Comparison of ENCODE assay signal across 23 cellular contexts in genomic region chr2:147031897-147032296, GRCh38.
DNase-seq lines count a peak whose midpoint lies in the region; ATAC-seq, FAIRE-seq and TF ChIP-seq lines count a peak whose summit lies in the region.
"Had no signal": no experiment of that assay in that cellular context is flagged by ENCODE, and none has a peak within 500 bp of the region (broad histone marks: within the 10 kb centered on the region; RNA-seq: fewer than 3 reads in every experiment).

No MANE protein-coding gene starts in this region.

- H3K9me2 ChIP-seq in HCT116 (ENCODE audit: insufficient read depth), result no peaks in the 10 kb centered on the region

- H2AFZ ChIP-seq in HCT116 (ENCODE audit: low read depth, low read length, poor library complexity, severe bottlenecking) (peak overlapping the region; percentile 19), astrocyte (ENCODE audit: low read depth, low read length) (no peak overlapping the region)

- no peaks in the 10 kb centered on the region for H3K9me3 ChIP-seq in HCT116 (ENCODE audit: control insufficient read depth in 1 of 2, insufficient read depth in 1 of 2, low read depth in 1 of 2, low read length in 2 of 2)
- H3K9me3 ChIP-seq in astrocyte (ENCODE audit: insufficient read depth, low read depth, low read length), result no peaks in the 10 kb centered on the region
- no peaks in the 10 kb centered on the region for H3K9me3 ChIP-seq in left lung
- no peaks in the 10 kb centered on the region for H3K9me3 ChIP-seq in skeletal muscle satellite cell (replicated peaks; ENCODE audit: low read length)

- peaks cover 12% of the 10 kb centered on the region for H3K4me1 Mint-ChIP-seq in astrocyte (ENCODE audit: low read depth, unreplicated experiment)
- H3K4me1 Mint-ChIP-seq: IgD-negative memory B cell had no signal

- DNase-seq in HCT116 (ENCODE audit: low read depth, low spot score), result no peak
- DNase-seq in astrocyte (ENCODE audit: low read depth), result no peak
- DNase-seq in left lung, result no peak
- DNase-seq in GM19238 (ENCODE audit: insufficient read length, low spot score), result no peak
- DNase-seq: C1 segment of cervical spinal cord; CD8-positive, alpha-beta memory T cell; DMS79; H7; Karpas-422; NCI-H1417 treated with DMSO at 0.1 percent for 48 hours; NCI-H187 treated with DMSO at 0.1 percent for 48 hours; NCI-H2227 treated with DMSO at 0.1 percent for 48 hours; NCI-H510A treated with DMSO at 0.1 percent for 48 hours; NCI-H82; OCI-M1; RPMI8226; SIG-M5 had no signal

- POLR2A ChIA-PET in HCT116 (lab: Charles Lee), result no interaction called here

- no peaks in the 10 kb centered on the region for H3K27me3 Mint-ChIP-seq in astrocyte (ENCODE audit: low read depth, unreplicated experiment)

- H3K36me3 ChIP-seq in HCT116 (ENCODE audit: control insufficient read depth in 1 of 2, insufficient read depth in 2 of 2, low read length in 2 of 2) (no peaks in the 10 kb centered on the region), astrocyte (ENCODE audit: insufficient read depth, low read length) (no peaks in the 10 kb centered on the region), left lung (no peaks in the 10 kb centered on the region), skeletal muscle satellite cell (ENCODE audit: insufficient read depth, low read length) (no peaks in the 10 kb centered on the region)

- no peaks in the 10 kb centered on the region for H3K36me3 Mint-ChIP-seq in astrocyte (ENCODE audit: low read depth, unreplicated experiment)

- H3K4me2 ChIP-seq in HCT116 (ENCODE audit: low read length), result peak overlapping the region; percentile 69
- peak overlapping the region; percentile 26 for H3K4me2 ChIP-seq in astrocyte (ENCODE audit: low read length)
- peak overlapping the region; percentile 33 for H3K4me2 ChIP-seq in skeletal muscle satellite cell (ENCODE audit: low read length)

- H3K27ac ChIP-seq in HCT116 (ENCODE audit: low read depth, low read length), result no peak overlapping the region
- H3K27ac ChIP-seq in astrocyte (ENCODE audit: low read depth, low read length), result no peak overlapping the region
- H3K27ac ChIP-seq in left lung, result no peak overlapping the region

- intact Hi-C loops in HCT116 (cut with micrococcal nuclease) (no loop called here), left lung (cut with DNase I) (no loop called here)

- H3K4me3 Mint-ChIP-seq in astrocyte (ENCODE audit: unreplicated experiment), result no peak overlapping the region
- H3K4me3 Mint-ChIP-seq: CD8-positive, alpha-beta memory T cell; IgD-negative memory B cell had no signal

- no peak for ATAC-seq in HCT116
- ATAC-seq in left lung, result peak; percentile 63
- no peak for ATAC-seq in GM18867 (IDR thresholded peaks at IDR 0.05; ENCODE audit: unreplicated experiment)
- no peak for ATAC-seq in GM19035 (IDR thresholded peaks at IDR 0.05; ENCODE audit: unreplicated experiment)
- ATAC-seq in GM19467 (IDR thresholded peaks at IDR 0.05; ENCODE audit: unreplicated experiment), result no peak

- RAD21 ChIA-PET in HCT116 (lab: Charles Lee; ENCODE audit: low non-redundant PET in 1 of 2, low total read pairs in 2 of 2, uncharacterized antibody in 2 of 2, unreplicated experiment in 2 of 2), result interaction anchor here in 1 of 2 experiments (0.6 kb wide), 1 partner anchor 51 kb away, joined by 3 read pairs; no protein-coding TSS in a partner anchor

- no peaks in the 10 kb centered on the region for H3K79me2 ChIP-seq in HCT116 (ENCODE audit: insufficient read depth, low read length)
- no peaks in the 10 kb centered on the region for H3K79me2 ChIP-seq in astrocyte (ENCODE audit: insufficient read depth, low read length)

- H3K4me1 ChIP-seq in HCT116 (ENCODE audit: control insufficient read depth in 1 of 2, insufficient read depth in 2 of 2, low read length in 2 of 2), result peaks cover 23 to 31% of the 10 kb centered on the region in 2 experiments; a peak in 3 of 4 replicates
- peaks cover 14% of the 10 kb centered on the region for H3K4me1 ChIP-seq in astrocyte (ENCODE audit: insufficient read depth, low read length)
- H3K4me1 ChIP-seq in left lung, result peaks cover 0 to 3% of the 10 kb centered on the region in 2 donors
- H3K4me1 ChIP-seq in skeletal muscle satellite cell (ENCODE audit: control insufficient read depth, insufficient read depth, low read length), result peaks cover 39% of the 10 kb centered on the region

- no peak for FAIRE-seq in astrocyte (lab: Jason Lieb, UNC)
- FAIRE-seq: HTR-8/SVneo had no signal

- H3K27ac Mint-ChIP-seq in astrocyte (ENCODE audit: unreplicated experiment), result no peak overlapping the region
- H3K27ac Mint-ChIP-seq: CD8-positive, alpha-beta memory T cell; IgD-negative memory B cell had no signal

- peak overlapping the region in 1 of 2 experiments; percentile 15; a peak in 1 of 4 replicates for H3K4me3 ChIP-seq in HCT116 (replicated peaks in 1 of 2; ENCODE audit: low read depth in 1 of 2, low read length in 2 of 2)
- no peak overlapping the region for H3K4me3 ChIP-seq in astrocyte (ENCODE audit: insufficient read depth, low read depth, low read length)
- H3K4me3 ChIP-seq in left lung, result no peak overlapping the region
- no peak overlapping the region for H3K4me3 ChIP-seq in skeletal muscle satellite cell (ENCODE audit: low read length)

- H3K9ac ChIP-seq in HCT116 (ENCODE audit: low read length) (no peak overlapping the region), astrocyte (ENCODE audit: low read length) (no peak overlapping the region), skeletal muscle satellite cell (ENCODE audit: low read depth, low read length) (no peak overlapping the region)

- no peak for TF ChIP-seq CTCF in HCT116 (IDR thresholded peaks at IDR 0.05 in 2 of 3, conservative IDR thresholded peaks at IDR 0.05 in 1 of 3; ENCODE audit: borderline replicate concordance in 1 of 3, insufficient read depth in 1 of 3, low read depth in 2 of 3, low read length in 2 of 3)
- TF ChIP-seq CTCF in astrocyte (IDR thresholded peaks at IDR 0.05; ENCODE audit: insufficient read depth, low read depth, low read length), result no peak
- TF ChIP-seq CTCF in left lung (IDR thresholded peaks at IDR 0.05), result no peak

- CTCF ChIA-PET in HCT116 (lab: Charles Lee), result interaction anchor here (3.9 kb wide), 1 partner anchor 13 kb away, joined by 14 read pairs; no protein-coding TSS in a partner anchor

- no peaks in the 10 kb centered on the region for H3K27me3 ChIP-seq in HCT116 (ENCODE audit: insufficient read depth, low read length)
- no peaks in the 10 kb centered on the region for H3K27me3 ChIP-seq in astrocyte (ENCODE audit: insufficient read depth, low read length)
- H3K27me3 ChIP-seq in left lung, result no peaks in the 10 kb centered on the region
- no peaks in the 10 kb centered on the region for H3K27me3 ChIP-seq in skeletal muscle satellite cell (ENCODE audit: control insufficient read depth, insufficient read depth, low read length)

- H4K20me1 ChIP-seq in HCT116 (ENCODE audit: insufficient read depth) (no peaks in the 10 kb centered on the region), astrocyte (ENCODE audit: insufficient read depth, low read length) (no peaks in the 10 kb centered on the region)

- no TSS peak for BruUV-seq in HCT116 (replicated peaks; lab: Mats Ljungman, UMichigan)

- H3K9me3 Mint-ChIP-seq in astrocyte (ENCODE audit: unreplicated experiment), result no peaks in the 10 kb centered on the region

- TF ChIP-seq RAD21 in HCT116 (IDR thresholded peaks at IDR 0.05; ENCODE audit: low read depth), result no peak

- no peak for TF ChIP-seq POLR2A in HCT116 (IDR thresholded peaks at IDR 0.05; ENCODE audit: borderline replicate concordance, extremely low read depth, insufficient read depth, insufficient read length)

TF ChIP-seq in HCT116, 20 proteins besides CTCF, POLR2A, EP300 and RAD21 (continues in another document):
- TF ChIP-seq SP1 (IDR thresholded peaks at IDR 0.05; ENCODE audit: low read depth), result no peak
- no peak for TF ChIP-seq ZBTB33 (IDR thresholded peaks at IDR 0.05; ENCODE audit: extremely low read depth, insufficient replicate concordance, low read length)
- TF ChIP-seq CEBPB (IDR thresholded peaks at IDR 0.05; ENCODE audit: low read depth), result no peak
- no peak for TF ChIP-seq SRF (IDR thresholded peaks at IDR 0.05; ENCODE audit: low read depth)
- no peak for TF ChIP-seq MAX (IDR thresholded peaks at IDR 0.05)
- TF ChIP-seq EZH2 (IDR thresholded peaks at IDR 0.05), result no peak
- no peak for TF ChIP-seq ELF1 (IDR thresholded peaks at IDR 0.05; ENCODE audit: borderline replicate concordance, low read depth)
- TF ChIP-seq YY1 (IDR thresholded peaks at IDR 0.05; ENCODE audit: extremely low read depth, insufficient replicate concordance, low read depth, low read length), result no peak
- no peak for TF ChIP-seq ZNF274 (IDR thresholded peaks at IDR 0.05; ENCODE audit: low read depth, low read length)
- no peak for TF ChIP-seq TCF7L2 (IDR thresholded peaks at IDR 0.05; ENCODE audit: borderline replicate concordance, extremely low read depth, insufficient read depth, insufficient read length)
- no peak for TF ChIP-seq EZH2phosphoT487 (IDR thresholded peaks at IDR 0.05; ENCODE audit: borderline replicate concordance)
